In the genomic region with DNA sequence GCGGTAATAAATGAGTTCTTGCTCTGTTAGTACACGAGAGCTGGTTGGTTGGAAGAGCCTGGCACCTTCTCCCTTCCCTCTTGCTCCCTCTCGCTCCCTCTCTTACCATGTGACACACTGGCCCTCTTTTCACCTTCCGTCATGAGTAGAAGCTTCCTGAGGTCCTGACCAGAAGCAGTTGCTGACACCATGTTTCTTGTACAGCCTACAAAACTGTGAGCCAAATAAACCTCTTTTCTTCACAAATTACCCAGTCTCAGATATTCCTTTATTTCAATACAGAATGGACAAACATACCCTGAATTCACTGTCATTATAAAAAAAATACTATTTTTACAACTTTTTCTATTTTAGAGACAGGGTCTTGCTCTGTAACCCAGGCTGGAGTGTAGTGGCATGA, we compare ENCODE assay signal across 22 cellular contexts. TPM values are rescaled to one million over a fixed set of nuclear protein-coding genes. Genes with fewer than 3 reads are reported as not detected.
"Had no signal": no experiment of that assay in that cellular context is flagged by ENCODE, and none has a peak within 500 bp of the region (broad histone marks: within the 10 kb centered on the region; RNA-seq: fewer than 3 reads in every experiment).

No MANE protein-coding gene starts in this region.

- DNase-seq: KBM-7, NCI-H1048, NCI-H1105 treated with DMSO at 0.1 percent for 48 hours, NCI-H1417 treated with DMSO at 0.1 percent for 48 hours, NCI-H146, NCI-H1694 treated with DMSO at 0.1 percent for 48 hours, NCI-H1930, NCI-H2081, NCI-H2171, NCI-H226, NCI-H446, NCI-H510A, NCI-H524 treated with DMSO at 0.1 percent for 48 hours, NCI-H69, NCI-H774, Right ventricle myocardium superior, RPMI8226, SIG-M5 had no signal

- H3K27me3 ChIP-seq: SJSA1 had no signal

- H3K36me3 ChIP-seq: SJSA1 had no signal

- H3K4me3 ChIP-seq: SJSA1, SK-N-MC had no signal

- H3K9me3 ChIP-seq: SJSA1 had no signal

- H3K27ac ChIP-seq: HL-60, SJSA1, SK-N-MC had no signal

RNA-seq across cellular contexts. Expression of a gene that starts 40.7 kb away (rescaled TPM):
- total RNA-seq: MCF 10A had no signal
